Comparison of ENCODE assay signal across 36 cellular contexts in genomic region chr16:23624092-23624491, GRCh38.
"Had no signal": no experiment of that assay in that cellular context is flagged by ENCODE, and none has a peak within 500 bp of the region (broad histone marks: within the 10 kb centered on the region; RNA-seq: fewer than 3 reads in every experiment).

No MANE protein-coding gene starts in this region.

- H3K27ac ChIP-seq: adrenal gland, body of pancreas, brain microvascular endothelial cell, breast epithelium, VCaP had no signal

- H3K4me3 ChIP-seq: adrenal gland, body of pancreas, breast epithelium had no signal

- H3K9me3 ChIP-seq: adrenal gland, body of pancreas, breast epithelium had no signal

- DNase-seq: activated B cell treated with CpG ODN at 0.5 μM for 24 hours; activated CD4-positive, alpha-beta memory T cell treated with anti-CD3 and anti-CD28 coated beads for 36 hours; activated CD4-positive, alpha-beta T cell treated with anti-CD3 and anti-CD28 coated beads for 4 hours; activated CD4-positive, alpha-beta T cell treated with anti-CD3 and anti-CD28 coated beads, Interleukin-2, amount 10 ng/mL, durations not matched to agents 24 days and 14 days; activated CD4-positive, alpha-beta T cell treated with anti-CD3 and anti-CD28 coated beads, Interleukin-2, amount 50 U/mL, for 1 hour; activated CD4-positive, alpha-beta T cell treated with anti-CD3 and anti-CD28 coated beads, Interleukin-2, amount 50 U/mL, for 4 hours; activated CD4-positive, CD25-positive, alpha-beta regulatory T cell treated with anti-CD3 and anti-CD28 coated beads, Interleukin-2, amount 50 U/mL, for 72 hours; activated CD8-positive, alpha-beta memory T cell treated with anti-CD3 and anti-CD28 coated beads, Interleukin-2, amount 50 U/mL, for 4 hours; activated CD8-positive, alpha-beta T cell treated with anti-CD3 and anti-CD28 coated beads for 36 hours; activated effector memory CD4-positive, alpha-beta T cell treated with anti-CD3 and anti-CD28 coated beads, Interleukin-2, amount 50 U/mL, for 16 hours; activated gamma-delta T cell treated with Interleukin-2 at 50 U/mL for 16 hours; activated naive CD4-positive, alpha-beta T cell; activated naive CD4-positive, alpha-beta T cell treated with anti-CD3 and anti-CD28 coated beads for 36 hours; activated naive CD4-positive, alpha-beta T cell treated with anti-CD3 and anti-CD28 coated beads, Interleukin-2, amount 50 U/mL, for 16 hours; activated naive CD8-positive, alpha-beta T cell treated with anti-CD3 and anti-CD28 coated beads for 36 hours; activated T-cell treated with anti-CD3 and anti-CD28 coated beads for 4 hours; activated T-cell treated with anti-CD3 and anti-CD28 coated beads, Interleukin-2, amount 50 U/mL, for 1 hour; activated T-cell treated with anti-CD3 and anti-CD28 coated beads, Interleukin-2, amount 50 U/mL, for 4 hours; activated T-cell treated with anti-CD3 and anti-CD28 coated beads, Interleukin-2, amount 50 U/mL, for 72 hours; adrenal gland; amniotic stem cell; aorta; body of pancreas; brain microvascular endothelial cell; central memory CD4-positive, alpha-beta T cell; T-helper 2 cell; T-helper 9 cell had no signal

- H3K27me3 Mint-ChIP-seq: activated B cell treated with CpG ODN at 0.5 μM for 24 hours; activated CD4-positive, alpha-beta memory T cell treated with anti-CD3 and anti-CD28 coated beads for 36 hours; activated CD4-positive, alpha-beta T cell treated with anti-CD3 and anti-CD28 coated beads, Interleukin-2, amount 10 ng/mL, durations not matched to agents 24 days and 14 days; activated CD8-positive, alpha-beta T cell treated with anti-CD3 and anti-CD28 coated beads for 36 hours; activated naive CD8-positive, alpha-beta T cell treated with anti-CD3 and anti-CD28 coated beads for 36 hours; activated T-helper 17 cell treated with anti-CD3 and anti-CD28 coated beads, Interleukin-2, amount 50 U/mL, for 72 hours had no signal

- H3K4me1 ChIP-seq: adrenal gland, body of pancreas, breast epithelium had no signal

- FAIRE-seq: astrocyte, TTC549 had no signal

- H3K27me3 ChIP-seq: adrenal gland, body of pancreas, brain microvascular endothelial cell, breast epithelium had no signal

- H3K4me1 Mint-ChIP-seq: activated B cell treated with CpG ODN at 0.5 μM for 24 hours; activated CD4-positive, alpha-beta T cell treated with anti-CD3 and anti-CD28 coated beads, Interleukin-2, amount 10 ng/mL, durations not matched to agents 24 days and 14 days; activated naive CD8-positive, alpha-beta T cell treated with anti-CD3 and anti-CD28 coated beads for 36 hours; activated T-helper 17 cell treated with anti-CD3 and anti-CD28 coated beads, Interleukin-2, amount 50 U/mL, for 72 hours had no signal

- H3K4me3 Mint-ChIP-seq: activated B cell treated with CpG ODN at 0.5 μM for 24 hours; activated CD4-positive, alpha-beta memory T cell treated with anti-CD3 and anti-CD28 coated beads for 36 hours; activated CD4-positive, alpha-beta T cell treated with anti-CD3 and anti-CD28 coated beads, Interleukin-2, amount 10 ng/mL, durations not matched to agents 24 days and 14 days; activated CD8-positive, alpha-beta T cell treated with anti-CD3 and anti-CD28 coated beads for 36 hours; activated naive CD4-positive, alpha-beta T cell treated with anti-CD3 and anti-CD28 coated beads for 36 hours; activated naive CD8-positive, alpha-beta T cell treated with anti-CD3 and anti-CD28 coated beads for 36 hours; activated T-cell treated with anti-CD3 and anti-CD28 coated beads, Interleukin-2, amount 50 U/mL, for 4 hours; activated T-cell treated with anti-CD3 and anti-CD28 coated beads, Interleukin-2, amount 50 U/mL, for 72 hours; activated T-helper 1 cell treated with anti-CD3 and anti-CD28 coated beads, Interleukin-12 subunit alpha, Interleukin-12 subunit beta, Interleukin-2, Interleukin-4 antibody, amounts not matched to agents 30 ng/mL and 10 ng/mL and 1 ng/mL, durations not matched to agents 14 hours and 24 hours and 36 hours; activated T-helper 17 cell treated with anti-CD3 and anti-CD28 coated beads, Interleukin-2, amount 50 U/mL, for 72 hours; T-helper 1 cell treated with Interleukin-12 subunit alpha and Interleukin-12 subunit beta and Interleukin-4 antibody, amounts not matched to agents 30 μg/mL and 1 μg/mL, for 36 hours; T-helper 2 cell treated with Interferon-gamma antibody and Interleukin-4, amounts not matched to agents 5 μg/mL and 100 μg/mL, for 36 hours had no signal

- ATAC-seq: activated CD8-positive, alpha-beta T cell treated with anti-CD3 and anti-CD28 coated beads for 36 hours; activated naive CD4-positive, alpha-beta T cell treated with anti-CD3 and anti-CD28 coated beads, Interleukin-2, amount 50 U/mL, for 72 hours; activated T-cell treated with anti-CD3 and anti-CD28 coated beads, Interleukin-2, amount 50 U/mL, for 4 hours; activated T-cell treated with anti-CD3 and anti-CD28 coated beads, Interleukin-2, amount 50 U/mL, for 72 hours; activated T-helper 17 cell treated with anti-CD3 and anti-CD28 coated beads, Interleukin-2, amount 50 U/mL, for 72 hours; body of pancreas had no signal

- H3K27ac Mint-ChIP-seq: activated B cell treated with CpG ODN at 0.5 μM for 24 hours; activated CD4-positive, alpha-beta memory T cell treated with anti-CD3 and anti-CD28 coated beads for 36 hours; activated CD4-positive, alpha-beta T cell treated with anti-CD3 and anti-CD28 coated beads, Interleukin-2, amount 10 ng/mL, durations not matched to agents 24 days and 14 days; activated CD8-positive, alpha-beta T cell treated with anti-CD3 and anti-CD28 coated beads for 36 hours; activated naive CD4-positive, alpha-beta T cell treated with anti-CD3 and anti-CD28 coated beads for 36 hours; activated naive CD4-positive, alpha-beta T cell treated with anti-CD3 and anti-CD28 coated beads, Interleukin-2, amount 50 U/mL, for 72 hours; activated naive CD8-positive, alpha-beta T cell treated with anti-CD3 and anti-CD28 coated beads for 36 hours; activated T-cell treated with anti-CD3 and anti-CD28 coated beads, Interleukin-2, amount 50 U/mL, for 72 hours; activated T-helper 1 cell treated with anti-CD3 and anti-CD28 coated beads, Interleukin-12 subunit alpha, Interleukin-12 subunit beta, Interleukin-2, Interleukin-4 antibody, amounts not matched to agents 30 ng/mL and 10 ng/mL and 1 ng/mL, durations not matched to agents 14 hours and 24 hours and 36 hours; activated T-helper 17 cell treated with anti-CD3 and anti-CD28 coated beads, Interleukin-2, amount 50 U/mL, for 72 hours; T-helper 1 cell treated with Interleukin-12 subunit alpha and Interleukin-12 subunit beta and Interleukin-4 antibody, amounts not matched to agents 30 μg/mL and 1 μg/mL, for 36 hours; T-helper 2 cell treated with Interferon-gamma antibody and Interleukin-4, amounts not matched to agents 5 μg/mL and 100 μg/mL, for 36 hours had no signal

- H3K9me3 Mint-ChIP-seq: activated B cell treated with CpG ODN at 0.5 μM for 24 hours; activated CD4-positive, alpha-beta memory T cell treated with anti-CD3 and anti-CD28 coated beads for 36 hours; activated CD4-positive, alpha-beta T cell treated with anti-CD3 and anti-CD28 coated beads, Interleukin-2, amount 10 ng/mL, durations not matched to agents 24 days and 14 days; activated CD8-positive, alpha-beta T cell treated with anti-CD3 and anti-CD28 coated beads for 36 hours; activated naive CD4-positive, alpha-beta T cell treated with anti-CD3 and anti-CD28 coated beads for 36 hours; activated naive CD4-positive, alpha-beta T cell treated with anti-CD3 and anti-CD28 coated beads, Interleukin-2, amount 50 U/mL, for 72 hours; activated naive CD8-positive, alpha-beta T cell treated with anti-CD3 and anti-CD28 coated beads for 36 hours; activated T-cell treated with anti-CD3 and anti-CD28 coated beads, Interleukin-2, amount 50 U/mL, for 4 hours; activated T-cell treated with anti-CD3 and anti-CD28 coated beads, Interleukin-2, amount 50 U/mL, for 72 hours; activated T-helper 1 cell treated with anti-CD3 and anti-CD28 coated beads, Interleukin-12 subunit alpha, Interleukin-12 subunit beta, Interleukin-2, Interleukin-4 antibody, amounts not matched to agents 30 ng/mL and 10 ng/mL and 1 ng/mL, durations not matched to agents 14 hours and 24 hours and 36 hours; activated T-helper 17 cell treated with anti-CD3 and anti-CD28 coated beads, Interleukin-2, amount 50 U/mL, for 72 hours; T-helper 1 cell treated with Interleukin-12 subunit alpha and Interleukin-12 subunit beta and Interleukin-4 antibody, amounts not matched to agents 30 μg/mL and 1 μg/mL, for 36 hours; T-helper 2 cell treated with Interferon-gamma antibody and Interleukin-4, amounts not matched to agents 5 μg/mL and 100 μg/mL, for 36 hours had no signal
